Comparison of ENCODE assay signal across 8 cellular contexts in genomic region chr4:70901607-70901983, GRCh38. TPM values are rescaled to one million over a fixed set of nuclear protein-coding genes. Genes with fewer than 3 reads are reported as not detected.
DNase-seq lines count a peak whose midpoint lies in the region; TF ChIP-seq lines count a peak whose summit lies in the region.

No MANE protein-coding gene starts in this region.

- H3K79me1 ChIP-seq in trophoblast cell (ENCODE audit: low read length) = peaks cover 8% of the 10 kb centered on the region

- H3K4me3 ChIP-seq in GM12865 (ENCODE audit: low read depth, low read length) (peak overlapping the region; percentile 90), trophoblast cell (ENCODE audit: low read depth, low read length) (peak overlapping the region; percentile 85)

- H2BK12ac ChIP-seq in trophoblast cell (ENCODE audit: low read length) = no peak overlapping the region

- WGBS in trophoblast cell (ENCODE audit: extremely low coverage, insufficient coverage, insufficient read length) = no CpG with 5 or more reads among the region's 8 CpGs

- peak overlapping the region; percentile 65 for H3K9ac ChIP-seq in trophoblast cell (ENCODE audit: low read length)

- H2AFZ ChIP-seq in trophoblast cell (ENCODE audit: insufficient read depth, low read length, poor library complexity) = peak overlapping the region; percentile 9

- peaks cover 5% of the 10 kb centered on the region for H3K79me2 ChIP-seq in trophoblast cell (ENCODE audit: control insufficient read depth, insufficient read depth, low read length, poor library complexity)

- H2AK5ac ChIP-seq in trophoblast cell (ENCODE audit: low read length) = no peak overlapping the region

- no peak overlapping the region for H3K23ac ChIP-seq in trophoblast cell (ENCODE audit: low read length)

- peak overlapping the region; percentile 75 for H3K4me2 ChIP-seq in trophoblast cell (ENCODE audit: low read length)

- H3K4ac ChIP-seq in trophoblast cell (ENCODE audit: low read depth, low read length) = no peak overlapping the region

- H4K12ac ChIP-seq in trophoblast cell (ENCODE audit: low read depth, low read length) = peak overlapping the region; percentile 46

- TF ChIP-seq CTCF in GM12865 (IDR thresholded peaks at IDR 0.05; ENCODE audit: insufficient read depth, low read depth, low read length, missing control alignments) = no peak

- H3K9me3 ChIP-seq in trophoblast cell (ENCODE audit: insufficient read depth, low read depth, low read length) = no peaks in the 10 kb centered on the region

- DNase-seq in GM12865 (ENCODE audit: low read depth) (peak; percentile 8), OCI-M2 (lab: John Stamatoyannopoulos, UW; ENCODE audit: unreplicated experiment) (peak; percentile 48), epithelial cell of prostate (ENCODE audit: low read depth, low spot score) (no peak), trophoblast cell (peak; percentile 2 to 40), AG20443 (ENCODE audit: low spot score) (no peak), cortex of kidney (lab: John Stamatoyannopoulos, UW) (no peak)
- DNase-seq in stimulated activated CD4-positive, alpha-beta T cell treated with anti-CD3 and anti-CD28 coated beads, Interleukin-2, amount 100 ng/mL, for 48 hours = no peak
- DNase-seq in stimulated activated CD4-positive, alpha-beta T cell treated with anti-CD3 and anti-CD28 coated beads, Interleukin-4, amount 100 ng/mL, for 4 hours = no peak

- no peak overlapping the region for H4K91ac ChIP-seq in trophoblast cell (ENCODE audit: low read depth, low read length)

- no peak overlapping the region for H2BK120ac ChIP-seq in trophoblast cell (ENCODE audit: insufficient read depth, low read length, poor library complexity)

- H3K14ac ChIP-seq in trophoblast cell (ENCODE audit: low read length) = peak overlapping the region; percentile 5

- no peaks in the 10 kb centered on the region for H3K27me3 ChIP-seq in trophoblast cell (ENCODE audit: insufficient read depth, low read length)

- no peak overlapping the region for H3K18ac ChIP-seq in trophoblast cell (ENCODE audit: low read length)

- H3K4me1 ChIP-seq in trophoblast cell (ENCODE audit: control insufficient read depth in 1 of 2, insufficient read depth in 2 of 2, low read length in 2 of 2) = no peaks in the 10 kb centered on the region

- H3K27ac ChIP-seq in epithelial cell of prostate (peak overlapping the region; percentile 55), trophoblast cell (ENCODE audit: low read depth, low read length) (peak overlapping the region; percentile 15)

- H3K36me3 ChIP-seq in trophoblast cell (ENCODE audit: control insufficient read depth in 1 of 2, insufficient read depth in 2 of 2, low read length in 2 of 2) = peaks cover 4 to 12% of the 10 kb centered on the region in 2 experiments

- peak overlapping the region; percentile 1 for H2BK5ac ChIP-seq in trophoblast cell (ENCODE audit: low read depth, low read length, poor library complexity)

- peak overlapping the region; percentile 74 for H4K8ac ChIP-seq in trophoblast cell (ENCODE audit: low read depth, low read length)

RNA-seq across cellular contexts. Expression of gene MOB1B, which starts 0.6 kb away (rescaled TPM):
- 12.1 and 12.2 TPM in 2 replicates for polyA plus RNA-seq in trophoblast cell (2013)

Comparison
In these comparisons a context has a peak if more than half of its experiments do, and no peak if none do; other contexts are left out.
1. DNase-seq: peak in GM12865 (single experiment), OCI-M2 (single experiment) and trophoblast cell (2 of 2); none in epithelial cell of prostate (single experiment), stimulated activated CD4-positive, alpha-beta T cell treated with anti-CD3 and anti-CD28 coated beads, Interleukin-2, amount 100 ng/mL, for 48 hours (0 of 2), AG20443 (single experiment), stimulated activated CD4-positive, alpha-beta T cell treated with anti-CD3 and anti-CD28 coated beads, Interleukin-4, amount 100 ng/mL, for 4 hours (0 of 2) and cortex of kidney (single experiment).